In the genomic region with DNA sequence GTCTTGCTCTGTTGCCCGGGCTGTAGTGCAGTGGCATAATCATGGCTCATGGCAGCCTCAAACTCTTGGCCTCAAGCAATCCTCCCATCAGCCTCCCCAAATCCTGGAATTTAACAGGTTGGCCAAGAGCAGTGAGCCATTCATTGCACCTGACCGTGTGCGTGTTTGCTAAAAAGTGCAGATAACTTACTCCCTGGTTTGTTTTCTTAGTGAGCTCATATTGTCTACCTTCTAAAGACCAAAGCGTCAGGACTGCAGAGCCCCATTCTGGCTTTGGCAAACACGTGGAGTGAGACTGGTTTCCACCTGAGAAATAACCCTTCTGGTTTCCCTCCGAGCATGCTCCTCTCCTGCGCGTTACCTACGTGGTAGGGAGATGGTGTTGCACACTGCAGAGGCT, we compare ENCODE assay signal across 15 cellular contexts. TPM values are rescaled to one million over a fixed set of nuclear protein-coding genes. Genes with fewer than 3 reads are reported as not detected.
A peak's percentile ranks its signal among the peaks of the same experiment; 100 is the strongest.
DNase-seq lines count a peak whose midpoint lies in the region; ATAC-seq, FAIRE-seq and TF ChIP-seq lines count a peak whose summit lies in the region.
"Had no signal": no experiment of that assay in that cellular context is flagged by ENCODE, and none has a peak within 500 bp of the region (broad histone marks: within the 10 kb centered on the region; RNA-seq: fewer than 3 reads in every experiment).

No MANE protein-coding gene starts in this region.

- no peaks in the 10 kb centered on the region for H3K27me3 Mint-ChIP-seq in activated naive CD8-positive, alpha-beta T cell
- no peaks in the 10 kb centered on the region for H3K27me3 Mint-ChIP-seq in activated naive CD8-positive, alpha-beta T cell treated with anti-CD3 and anti-CD28 coated beads, Interleukin-2, amount 50 U/mL, for 24 hours
- H3K27me3 Mint-ChIP-seq in T-helper 17 cell = no peaks in the 10 kb centered on the region
- H3K27me3 Mint-ChIP-seq in activated T-cell treated with anti-CD3 and anti-CD28 coated beads, Interleukin-2, amount 50 U/mL, for 24 hours = no peaks in the 10 kb centered on the region
- H3K27me3 Mint-ChIP-seq: CD4-positive, alpha-beta T cell had no signal

- CTCF ChIA-PET in HepG2 (lab: Yijun Ruan, JAX; ENCODE audit: low intra/inter-chr PET ratio, low total read pairs) = no interaction called here

- POLR2A ChIA-PET in HepG2 (lab: Yijun Ruan, JAX) = interaction anchor here (1.0 to 2.4 kb wide), 2 partner anchors 33 to 36 kb away, joined by 3 to 12 read pairs; partner anchors contain the start of gene ENO1

- 7% methylated on average over 8 of the region's 9 CpGs for WGBS in HepG2 (ENCODE audit: low lambda C conversion rate)
- WGBS in thyroid gland, 2 donors = 52 to 58% methylated on average over 7 to 9 of the region's 9 CpGs

- no TSS peak for BruUV-seq in HepG2 (replicated peaks; lab: Mats Ljungman, UMichigan)

- DNase-seq in activated naive CD8-positive, alpha-beta T cell treated with anti-CD3 and anti-CD28 coated beads, Interleukin-2, amount 50 U/mL, for 24 hours = no peak
- DNase-seq in T-helper 17 cell = no peak
- peak; percentile 86 for DNase-seq in HepG2 (ENCODE audit: low spot score)
- peak in 1 of 2 donors; percentile 25 for DNase-seq in thyroid gland
- DNase-seq in HAP-1 (ENCODE audit: low spot score in 2 of 2) = no peak
- no peak for DNase-seq in GM12892 (ENCODE audit: insufficient read length)
- DNase-seq in activated T-cell treated with anti-CD3 and anti-CD28 coated beads, Interleukin-2, amount 50 U/mL, for 24 hours = no peak
- DNase-seq: CD4-positive, alpha-beta T cell; MG63; NCI-H1092 treated with DMSO at 0.1 percent for 48 hours; NCI-H1694 treated with DMSO at 0.1 percent for 48 hours; NCI-H748 treated with DMSO at 0.1 percent for 48 hours; Right ventricle myocardium superior had no signal

- H3K27me3 ChIP-seq in HepG2 (ENCODE audit: control insufficient read depth in 1 of 2, insufficient read depth in 2 of 2, low read length in 2 of 2) = no peaks in the 10 kb centered on the region
- H3K27me3 ChIP-seq in thyroid gland = no peaks in the 10 kb centered on the region
- no peaks in the 10 kb centered on the region for H3K27me3 ChIP-seq in HAP-1 (ENCODE audit: low read depth)
- H3K27me3 ChIP-seq: MG63 had no signal

- no peaks in the 10 kb centered on the region for H3K9me3 Mint-ChIP-seq in activated naive CD8-positive, alpha-beta T cell (ENCODE audit: low read depth)
- no peaks in the 10 kb centered on the region for H3K9me3 Mint-ChIP-seq in activated naive CD8-positive, alpha-beta T cell treated with anti-CD3 and anti-CD28 coated beads, Interleukin-2, amount 50 U/mL, for 24 hours
- no peaks in the 10 kb centered on the region for H3K9me3 Mint-ChIP-seq in activated T-cell treated with anti-CD3 and anti-CD28 coated beads, Interleukin-2, amount 50 U/mL, for 24 hours
- H3K9me3 Mint-ChIP-seq: CD4-positive, alpha-beta T cell had no signal

- no peak for TF ChIP-seq POLR2A in HepG2 (IDR thresholded peaks at IDR 0.05; ENCODE audit: insufficient read depth in 1 of 2, low read depth in 2 of 2, low read length in 2 of 2)
- no peak for TF ChIP-seq POLR2A in thyroid gland (IDR thresholded peaks at IDR 0.05)
- no peak for TF ChIP-seq POLR2A in GM12892 (IDR thresholded peaks at IDR 0.05; ENCODE audit: low read depth, low read length)

- intact Hi-C loops in HepG2 (cut with micrococcal nuclease; ENCODE audit: unreplicated experiment) = no loop called here
- intact Hi-C loops in thyroid gland (cut with DNase I) = no loop called here

- H3K79me2 ChIP-seq in HepG2 (ENCODE audit: insufficient read depth, low read length) = no peaks in the 10 kb centered on the region

- H3K4me3 ChIP-seq in HepG2 (replicated peaks in 1 of 3; ENCODE audit: insufficient read depth in 1 of 3, low read depth in 2 of 3, low read length in 3 of 3) (no peak overlapping the region), thyroid gland (replicated peaks in 1 of 3) (no peak overlapping the region), HAP-1 (no peak overlapping the region)
- H3K4me3 ChIP-seq: MG63 had no signal

- no peak for ATAC-seq in activated naive CD8-positive, alpha-beta T cell treated with anti-CD3 and anti-CD28 coated beads, Interleukin-2, amount 50 U/mL, for 24 hours
- ATAC-seq in T-helper 17 cell (no peak), HepG2 (peak; percentile 74)

- H3K36me3 ChIP-seq in HepG2 (replicated peaks in 1 of 2; ENCODE audit: control insufficient read depth in 1 of 2, insufficient read depth in 2 of 2, low read length in 2 of 2) = no peaks in the 10 kb centered on the region
- H3K36me3 ChIP-seq in thyroid gland = no peaks in the 10 kb centered on the region
- H3K36me3 ChIP-seq in HAP-1 (replicated peaks) = no peaks in the 10 kb centered on the region
- H3K36me3 ChIP-seq: MG63 had no signal

- TF ChIP-seq CTCF in HepG2 (CRISPR knock-in tag; IDR thresholded peaks at IDR 0.05) = no peak
- no peak for TF ChIP-seq CTCF in thyroid gland (IDR thresholded peaks at IDR 0.05)

- FAIRE-seq in HepG2 (lab: Jason Lieb, UNC) (peak; percentile 54), GM12892 (lab: Jason Lieb, UNC) (no peak)

- peaks cover 8% of the 10 kb centered on the region for H3K36me3 Mint-ChIP-seq in activated naive CD8-positive, alpha-beta T cell
- H3K36me3 Mint-ChIP-seq in activated naive CD8-positive, alpha-beta T cell treated with anti-CD3 and anti-CD28 coated beads, Interleukin-2, amount 50 U/mL, for 24 hours (ENCODE audit: low read depth) = peaks cover 26% of the 10 kb centered on the region
- H3K36me3 Mint-ChIP-seq in T-helper 17 cell (ENCODE audit: low read depth) = peaks cover 3% of the 10 kb centered on the region
- no peaks in the 10 kb centered on the region for H3K36me3 Mint-ChIP-seq in activated T-cell treated with anti-CD3 and anti-CD28 coated beads, Interleukin-2, amount 50 U/mL, for 24 hours (ENCODE audit: low read depth)

- no peaks in the 10 kb centered on the region for H4K20me1 ChIP-seq in HepG2 (ENCODE audit: insufficient read depth, low read length)

- H2AFZ ChIP-seq in HepG2 (ENCODE audit: low read length) = no peak overlapping the region

- in situ Hi-C loops in HepG2 (cut with HindIII; ENCODE audit: extremely low pct_ligation_motif_present, low pct_unique_long_range_greater_than_20kb) (no loop called here), HAP-1 (cut with MboI; ENCODE audit: low sequenced_read_pairs) (no loop called here)

- no peak for TF ChIP-seq RAD21 in HepG2 (CRISPR knock-in tag; IDR thresholded peaks at IDR 0.05)

- H3K9me3 ChIP-seq in T-helper 17 cell (ENCODE audit: control insufficient read depth, low read length, poor library complexity, severe bottlenecking) (no peaks in the 10 kb centered on the region), HepG2 (ENCODE audit: low read length) (no peaks in the 10 kb centered on the region), thyroid gland (no peaks in the 10 kb centered on the region), HAP-1 (0 out of 2 replicates have a peak, but pooled peaks cover 2% of the 10 kb centered on the region)
- H3K9me3 ChIP-seq: MG63 had no signal

- peak overlapping the region; percentile 19 for H3K27ac Mint-ChIP-seq in activated naive CD8-positive, alpha-beta T cell
- no peak overlapping the region for H3K27ac Mint-ChIP-seq in activated naive CD8-positive, alpha-beta T cell treated with anti-CD3 and anti-CD28 coated beads, Interleukin-2, amount 50 U/mL, for 24 hours
- peak overlapping the region; percentile 29 for H3K27ac Mint-ChIP-seq in T-helper 17 cell
- no peak overlapping the region for H3K27ac Mint-ChIP-seq in activated T-cell treated with anti-CD3 and anti-CD28 coated beads, Interleukin-2, amount 50 U/mL, for 24 hours
- H3K27ac Mint-ChIP-seq: CD4-positive, alpha-beta T cell had no signal

- peak overlapping the region; percentile 34; the same call in 1 of the 2 replicates for H3K4me2 ChIP-seq in HepG2 (ENCODE audit: low read depth, low read length)

- peaks cover 44% of the 10 kb centered on the region for H3K4me1 Mint-ChIP-seq in activated naive CD8-positive, alpha-beta T cell (ENCODE audit: low read depth)
- H3K4me1 Mint-ChIP-seq in activated naive CD8-positive, alpha-beta T cell treated with anti-CD3 and anti-CD28 coated beads, Interleukin-2, amount 50 U/mL, for 24 hours = peaks cover 47% of the 10 kb centered on the region
- peaks cover 8% of the 10 kb centered on the region for H3K4me1 Mint-ChIP-seq in T-helper 17 cell
- peaks cover 16% of the 10 kb centered on the region for H3K4me1 Mint-ChIP-seq in activated T-cell treated with anti-CD3 and anti-CD28 coated beads, Interleukin-2, amount 50 U/mL, for 24 hours (ENCODE audit: low read depth)

- 0 out of 2 replicates have a peak overlapping the region, but pooled peaks have one; percentile 20 for H3K9ac ChIP-seq in HepG2 (ENCODE audit: insufficient read depth, low read depth, low read length)

- H3K4me1 ChIP-seq in HepG2 (ENCODE audit: insufficient read depth, low read length) = peaks cover 70% of the 10 kb centered on the region
- H3K4me1 ChIP-seq in thyroid gland = peaks cover 10 to 30% of the 10 kb centered on the region in 2 donors
- H3K4me1 ChIP-seq in HAP-1 = peaks cover 25% of the 10 kb centered on the region

- H3K4me3 Mint-ChIP-seq in activated naive CD8-positive, alpha-beta T cell = no peak overlapping the region
- no peak overlapping the region for H3K4me3 Mint-ChIP-seq in activated naive CD8-positive, alpha-beta T cell treated with anti-CD3 and anti-CD28 coated beads, Interleukin-2, amount 50 U/mL, for 24 hours
- no peak overlapping the region for H3K4me3 Mint-ChIP-seq in T-helper 17 cell
- H3K4me3 Mint-ChIP-seq in activated T-cell treated with anti-CD3 and anti-CD28 coated beads, Interleukin-2, amount 50 U/mL, for 24 hours = no peak overlapping the region
- H3K4me3 Mint-ChIP-seq: CD4-positive, alpha-beta T cell had no signal

- TF ChIP-seq EP300 in HepG2 (IDR thresholded peaks at IDR 0.05; ENCODE audit: low read depth in 2 of 2, low read length in 2 of 2) (no peak; a peak in 1 of 4 replicates), HepG2 (CRISPR knock-in tag; IDR thresholded peaks at IDR 0.05; ENCODE audit: borderline replicate concordance) (peak; percentile 32; the same call in 1 of the 2 replicates)

- H3K27ac ChIP-seq in HepG2 (ENCODE audit: extremely low read length, insufficient read depth, low read length) (no peak overlapping the region), thyroid gland (peak overlapping the region in 2 of 3 donors; percentile 43 to 45)

RNA-seq across cellular contexts. Expression of gene CA6, which starts 32.2 kb away (rescaled TPM):
- total RNA-seq in T-helper 17 cell = 1 to 10 TPM in 1 of 2 donors, not detected in 1; 1.6 TPM
- total RNA-seq in HepG2 (2016; rRNA removed; fragmentation: Illumina TruSeq; extraction: Trizol) = not detected in 2 replicates
- not detected in 2 replicates for total RNA-seq in HepG2 (2016; cell fraction: cytosol; rRNA removed; fragmentation: Illumina TruSeq; extraction: Trizol; ENCODE audit: low read depth)
- total RNA-seq in HepG2 (2016; cell fraction: insoluble cytoplasmic fraction; rRNA removed; fragmentation: Illumina TruSeq; extraction: Trizol) = not detected in 2 replicates
- total RNA-seq in HepG2 (2016; cell fraction: membrane; rRNA removed; fragmentation: Illumina TruSeq; extraction: Trizol) = not detected in 2 replicates
- total RNA-seq in HepG2 (2016; cell fraction: nucleus; rRNA removed; fragmentation: Illumina TruSeq; extraction: Trizol) = not detected in 2 replicates
- polyA plus RNA-seq in HepG2 (2011; rRNA removed) = not detected in 2 replicates
- not detected in 2 replicates for polyA plus RNA-seq in HepG2 (2011; cell fraction: cytosol; rRNA removed)
- polyA plus RNA-seq in HepG2 (2011; cell fraction: nucleus; rRNA removed) = not detected in 2 replicates
- not detected in 2 replicates for polyA plus RNA-seq in HepG2 (2012)
- polyA plus RNA-seq in HepG2 (2016; cell fraction: cytosol; fragmentation: Illumina TruSeq; extraction: Trizol; ENCODE audit: low read depth) = not detected in 2 replicates
- polyA plus RNA-seq in HepG2 (2016; cell fraction: insoluble cytoplasmic fraction; fragmentation: Illumina TruSeq; extraction: Trizol; ENCODE audit: low read depth) = not detected in 2 replicates
- not detected in 2 replicates for polyA plus RNA-seq in HepG2 (2016; cell fraction: membrane; fragmentation: Illumina TruSeq; extraction: Trizol; ENCODE audit: low read depth)
- not detected in 2 replicates for polyA plus RNA-seq in HepG2 (2016; cell fraction: nucleus; fragmentation: Illumina TruSeq; extraction: Trizol; ENCODE audit: insufficient read depth, low read depth)
- not detected in 2 replicates for polyA minus RNA-seq in HepG2 (2011; rRNA and poly(A)+ RNA removed; ENCODE audit: low replicate concordance)
- not detected in 2 replicates for polyA minus RNA-seq in HepG2 (2011; cell fraction: cytosol; rRNA and poly(A)+ RNA removed)
- not detected in 2 replicates for polyA minus RNA-seq in HepG2 (2011; cell fraction: nucleus; rRNA and poly(A)+ RNA removed)
- total RNA-seq in thyroid gland = not detected
- polyA plus RNA-seq in GM12892 (2012; ENCODE audit: missing spikeins) = not detected
- total RNA-seq: H4, Right ventricle myocardium superior had no signal

RNA-seq across cellular contexts. Expression of gene ENO1, which starts 35.0 kb away (rescaled TPM):
- total RNA-seq in T-helper 17 cell (100 to 1,000 TPM; 322 to 380 TPM), HepG2 (2016; rRNA removed; fragmentation: Illumina TruSeq; extraction: Trizol) (1,559 and 2,216 TPM in 2 replicates), thyroid gland (100 to 1,000 TPM; 355 to 741 (median 478) TPM)
- total RNA-seq in HepG2 (2016; cell fraction: cytosol; rRNA removed; fragmentation: Illumina TruSeq; extraction: Trizol; ENCODE audit: low read depth) = 233 and 251 TPM in 2 replicates
- 1,559 and 2,270 TPM in 2 replicates for total RNA-seq in HepG2 (2016; cell fraction: insoluble cytoplasmic fraction; rRNA removed; fragmentation: Illumina TruSeq; extraction: Trizol)
- total RNA-seq in HepG2 (2016; cell fraction: membrane; rRNA removed; fragmentation: Illumina TruSeq; extraction: Trizol) = 352 and 366 TPM in 2 replicates
- 647 and 688 TPM in 2 replicates for total RNA-seq in HepG2 (2016; cell fraction: nucleus; rRNA removed; fragmentation: Illumina TruSeq; extraction: Trizol)
- 2,835 and 3,103 TPM in 2 replicates for polyA plus RNA-seq in HepG2 (2011; rRNA removed)
- polyA plus RNA-seq in HepG2 (2011; cell fraction: cytosol; rRNA removed) = 2,814 and 3,536 TPM in 2 replicates
- 1,312 and 1,364 TPM in 2 replicates for polyA plus RNA-seq in HepG2 (2011; cell fraction: nucleus; rRNA removed)
- polyA plus RNA-seq in HepG2 (2012) = 2,599 and 3,087 TPM in 2 replicates
- 244 and 257 TPM in 2 replicates for polyA plus RNA-seq in HepG2 (2016; cell fraction: cytosol; fragmentation: Illumina TruSeq; extraction: Trizol; ENCODE audit: low read depth)
- 2,184 and 2,214 TPM in 2 replicates for polyA plus RNA-seq in HepG2 (2016; cell fraction: insoluble cytoplasmic fraction; fragmentation: Illumina TruSeq; extraction: Trizol; ENCODE audit: low read depth)
- polyA plus RNA-seq in HepG2 (2016; cell fraction: membrane; fragmentation: Illumina TruSeq; extraction: Trizol; ENCODE audit: low read depth) = 258 and 284 TPM in 2 replicates
- polyA plus RNA-seq in HepG2 (2016; cell fraction: nucleus; fragmentation: Illumina TruSeq; extraction: Trizol; ENCODE audit: insufficient read depth, low read depth) = 796 and 841 TPM in 2 replicates
- polyA minus RNA-seq in HepG2 (2011; rRNA and poly(A)+ RNA removed; ENCODE audit: low replicate concordance) = 4,265 and 4,548 TPM in 2 replicates
- 2,231 and 2,479 TPM in 2 replicates for polyA minus RNA-seq in HepG2 (2011; cell fraction: cytosol; rRNA and poly(A)+ RNA removed)
- polyA minus RNA-seq in HepG2 (2011; cell fraction: nucleus; rRNA and poly(A)+ RNA removed) = 525 and 715 TPM in 2 replicates
- 2,713 TPM for polyA plus RNA-seq in GM12892 (2012; ENCODE audit: missing spikeins)

Comparison
In these comparisons a context has a peak if more than half of its experiments do, and no peak if none do; other contexts are left out.
1. H3K27ac Mint-ChIP-seq: peak in activated naive CD8-positive, alpha-beta T cell (single experiment) and T-helper 17 cell (single experiment); none in activated naive CD8-positive, alpha-beta T cell treated with anti-CD3 and anti-CD28 coated beads, Interleukin-2, amount 50 U/mL, for 24 hours (single experiment) and activated T-cell treated with anti-CD3 and anti-CD28 coated beads, Interleukin-2, amount 50 U/mL, for 24 hours (single experiment).